8 cellular contexts compared by ENCODE assay signal in the genomic region with DNA sequence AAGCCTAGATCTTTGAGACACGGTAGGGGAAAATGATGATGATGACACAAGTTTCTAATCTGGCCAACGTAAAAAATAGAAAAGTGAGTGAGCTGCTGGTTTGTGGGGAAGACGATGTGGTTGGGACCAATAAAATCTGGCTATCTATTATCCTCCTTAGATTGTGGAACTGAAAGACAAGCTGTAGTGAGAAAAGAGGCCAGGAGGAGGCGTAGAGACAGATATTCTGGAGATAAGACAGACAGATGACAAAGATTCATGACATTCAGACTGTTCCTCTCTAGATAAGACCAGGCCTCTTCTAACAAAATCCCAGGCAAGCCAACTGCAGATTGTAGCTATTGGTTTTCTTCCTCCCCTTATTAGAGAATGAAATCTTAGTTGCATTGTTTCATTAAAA.
DNase-seq lines count a peak whose midpoint lies in the region; ATAC-seq and TF ChIP-seq lines count a peak whose summit lies in the region.

No MANE protein-coding gene starts in this region.

- no peak overlapping the region for H3K27ac Mint-ChIP-seq in progenitor cell of endocrine pancreas

- DNase-seq in RWPE2 (ENCODE audit: low spot score) (no peak), left lobe of liver (ENCODE audit: low spot score) (no peak), ovary (no peak), coronary artery (ENCODE audit: low spot score) (no peak), progenitor cell of endocrine pancreas (ENCODE audit: low spot score, unreplicated experiment) (no peak)
- DNase-seq in activated CD8-positive, alpha-beta memory T cell treated with anti-CD3 and anti-CD28 coated beads, Interleukin-2, amount 50 U/mL, for 48 hours: no peak

- ATAC-seq in HG02938 (IDR thresholded peaks at IDR 0.05; ENCODE audit: unreplicated experiment) (peak; percentile 76), RWPE2 (ENCODE audit: low read depth) (0 out of 3 replicates have a peak, but pooled peaks have one; percentile 31), left lobe of liver (peak; percentile 57)

- 56 to 58% (median 56%) methylated on average over 4 of the region's 4 CpGs for WGBS in ovary, 3 donors

- TF ChIP-seq EP300 in ovary (IDR thresholded peaks at IDR 0.05): no peak

- no peaks in the 10 kb centered on the region for H3K27me3 Mint-ChIP-seq in progenitor cell of endocrine pancreas

- no peak overlapping the region for H3K4me3 Mint-ChIP-seq in progenitor cell of endocrine pancreas (ENCODE audit: low read depth)

- H3K27me3 ChIP-seq in RWPE2 (ENCODE audit: insufficient read depth, poor library complexity, severe bottlenecking) (no peaks in the 10 kb centered on the region), ovary (no peaks in the 10 kb centered on the region)

- no peaks in the 10 kb centered on the region for H3K36me3 Mint-ChIP-seq in progenitor cell of endocrine pancreas (ENCODE audit: insufficient read depth)

- no peaks in the 10 kb centered on the region for H3K9me3 ChIP-seq in RWPE2 (ENCODE audit: severe bottlenecking)
- no peaks in the 10 kb centered on the region for H3K9me3 ChIP-seq in ovary

- no peaks in the 10 kb centered on the region for H3K36me3 ChIP-seq in RWPE2 (ENCODE audit: low read depth)
- H3K36me3 ChIP-seq in ovary: no peaks in the 10 kb centered on the region

- no peaks in the 10 kb centered on the region for H3K9me3 Mint-ChIP-seq in progenitor cell of endocrine pancreas (ENCODE audit: low read depth)

- H3K4me1 Mint-ChIP-seq in progenitor cell of endocrine pancreas (ENCODE audit: low read depth): peaks cover 24% of the 10 kb centered on the region

- H3K4me1 ChIP-seq in RWPE2 (ENCODE audit: insufficient read depth, poor library complexity, severe bottlenecking) (no peaks in the 10 kb centered on the region), ovary (ENCODE audit: insufficient read depth) (no peaks in the 10 kb centered on the region)

- intact Hi-C loops in ovary (cut with DNase I): no loop called here

- H3K4me3 ChIP-seq in RWPE2 (ENCODE audit: severe bottlenecking) (no peak overlapping the region), ovary (no peak overlapping the region), coronary artery (no peak overlapping the region)

- H3K27ac ChIP-seq in RWPE2 (ENCODE audit: poor library complexity, severe bottlenecking) (no peak overlapping the region), ovary (no peak overlapping the region), coronary artery (no peak overlapping the region)

- TF ChIP-seq POLR2A in ovary (IDR thresholded peaks at IDR 0.05): no peak

- TF ChIP-seq CTCF in GM12874 (IDR thresholded peaks at IDR 0.05; ENCODE audit: insufficient read depth, low read depth, low read length): peak; percentile 33; the same call in 1 of the 2 replicates
- peak; percentile 38 for TF ChIP-seq CTCF in RWPE2 (IDR thresholded peaks at IDR 0.05; ENCODE audit: poor library complexity, severe bottlenecking)
- no peak for TF ChIP-seq CTCF in ovary (IDR thresholded peaks at IDR 0.05)
- TF ChIP-seq CTCF in coronary artery (IDR thresholded peaks at IDR 0.05): no peak
- TF ChIP-seq CTCF in progenitor cell of endocrine pancreas (IDR thresholded peaks at IDR 0.05; ENCODE audit: unreplicated experiment): no peak

Comparison
In these comparisons a context has a peak if more than half of its experiments do, and no peak if none do; other contexts are left out.
1. CTCF ChIP-seq: peak in GM12874 (single experiment) and RWPE2 (single experiment); none in ovary (0 of 3), coronary artery (single experiment) and progenitor cell of endocrine pancreas (single experiment).
2. Peak in every context shown above with its lines, with median percentiles within 50 percentile points of each other: ATAC-seq.